ENCODE assay signal across 1 cellular context in the genomic region with DNA sequence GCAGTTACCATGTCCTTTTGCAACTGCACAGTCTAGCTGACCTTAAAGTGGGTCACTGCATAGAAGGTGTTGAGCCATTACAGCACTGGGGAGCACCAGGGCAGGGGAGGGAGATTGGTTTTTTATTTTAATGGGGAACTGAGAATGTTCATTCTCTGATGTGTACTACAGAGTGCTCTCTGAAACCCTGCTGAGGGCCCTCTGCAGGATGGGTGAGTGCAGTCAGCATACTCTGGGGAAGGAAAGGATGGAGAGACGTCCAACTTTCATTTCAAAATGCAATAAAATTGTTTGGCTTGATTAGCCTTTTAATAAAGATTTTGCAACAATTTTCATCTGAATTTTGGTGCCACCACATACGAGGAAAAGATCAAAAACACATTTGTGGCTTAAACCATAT.
TF ChIP-seq lines count a peak whose summit lies in the region.

No MANE protein-coding gene starts in this region.

TF ChIP-seq in GM23338, 12 proteins besides CTCF, POLR2A, EP300 and RAD21 (continued from another document):
- TF ChIP-seq, protein P1, sequence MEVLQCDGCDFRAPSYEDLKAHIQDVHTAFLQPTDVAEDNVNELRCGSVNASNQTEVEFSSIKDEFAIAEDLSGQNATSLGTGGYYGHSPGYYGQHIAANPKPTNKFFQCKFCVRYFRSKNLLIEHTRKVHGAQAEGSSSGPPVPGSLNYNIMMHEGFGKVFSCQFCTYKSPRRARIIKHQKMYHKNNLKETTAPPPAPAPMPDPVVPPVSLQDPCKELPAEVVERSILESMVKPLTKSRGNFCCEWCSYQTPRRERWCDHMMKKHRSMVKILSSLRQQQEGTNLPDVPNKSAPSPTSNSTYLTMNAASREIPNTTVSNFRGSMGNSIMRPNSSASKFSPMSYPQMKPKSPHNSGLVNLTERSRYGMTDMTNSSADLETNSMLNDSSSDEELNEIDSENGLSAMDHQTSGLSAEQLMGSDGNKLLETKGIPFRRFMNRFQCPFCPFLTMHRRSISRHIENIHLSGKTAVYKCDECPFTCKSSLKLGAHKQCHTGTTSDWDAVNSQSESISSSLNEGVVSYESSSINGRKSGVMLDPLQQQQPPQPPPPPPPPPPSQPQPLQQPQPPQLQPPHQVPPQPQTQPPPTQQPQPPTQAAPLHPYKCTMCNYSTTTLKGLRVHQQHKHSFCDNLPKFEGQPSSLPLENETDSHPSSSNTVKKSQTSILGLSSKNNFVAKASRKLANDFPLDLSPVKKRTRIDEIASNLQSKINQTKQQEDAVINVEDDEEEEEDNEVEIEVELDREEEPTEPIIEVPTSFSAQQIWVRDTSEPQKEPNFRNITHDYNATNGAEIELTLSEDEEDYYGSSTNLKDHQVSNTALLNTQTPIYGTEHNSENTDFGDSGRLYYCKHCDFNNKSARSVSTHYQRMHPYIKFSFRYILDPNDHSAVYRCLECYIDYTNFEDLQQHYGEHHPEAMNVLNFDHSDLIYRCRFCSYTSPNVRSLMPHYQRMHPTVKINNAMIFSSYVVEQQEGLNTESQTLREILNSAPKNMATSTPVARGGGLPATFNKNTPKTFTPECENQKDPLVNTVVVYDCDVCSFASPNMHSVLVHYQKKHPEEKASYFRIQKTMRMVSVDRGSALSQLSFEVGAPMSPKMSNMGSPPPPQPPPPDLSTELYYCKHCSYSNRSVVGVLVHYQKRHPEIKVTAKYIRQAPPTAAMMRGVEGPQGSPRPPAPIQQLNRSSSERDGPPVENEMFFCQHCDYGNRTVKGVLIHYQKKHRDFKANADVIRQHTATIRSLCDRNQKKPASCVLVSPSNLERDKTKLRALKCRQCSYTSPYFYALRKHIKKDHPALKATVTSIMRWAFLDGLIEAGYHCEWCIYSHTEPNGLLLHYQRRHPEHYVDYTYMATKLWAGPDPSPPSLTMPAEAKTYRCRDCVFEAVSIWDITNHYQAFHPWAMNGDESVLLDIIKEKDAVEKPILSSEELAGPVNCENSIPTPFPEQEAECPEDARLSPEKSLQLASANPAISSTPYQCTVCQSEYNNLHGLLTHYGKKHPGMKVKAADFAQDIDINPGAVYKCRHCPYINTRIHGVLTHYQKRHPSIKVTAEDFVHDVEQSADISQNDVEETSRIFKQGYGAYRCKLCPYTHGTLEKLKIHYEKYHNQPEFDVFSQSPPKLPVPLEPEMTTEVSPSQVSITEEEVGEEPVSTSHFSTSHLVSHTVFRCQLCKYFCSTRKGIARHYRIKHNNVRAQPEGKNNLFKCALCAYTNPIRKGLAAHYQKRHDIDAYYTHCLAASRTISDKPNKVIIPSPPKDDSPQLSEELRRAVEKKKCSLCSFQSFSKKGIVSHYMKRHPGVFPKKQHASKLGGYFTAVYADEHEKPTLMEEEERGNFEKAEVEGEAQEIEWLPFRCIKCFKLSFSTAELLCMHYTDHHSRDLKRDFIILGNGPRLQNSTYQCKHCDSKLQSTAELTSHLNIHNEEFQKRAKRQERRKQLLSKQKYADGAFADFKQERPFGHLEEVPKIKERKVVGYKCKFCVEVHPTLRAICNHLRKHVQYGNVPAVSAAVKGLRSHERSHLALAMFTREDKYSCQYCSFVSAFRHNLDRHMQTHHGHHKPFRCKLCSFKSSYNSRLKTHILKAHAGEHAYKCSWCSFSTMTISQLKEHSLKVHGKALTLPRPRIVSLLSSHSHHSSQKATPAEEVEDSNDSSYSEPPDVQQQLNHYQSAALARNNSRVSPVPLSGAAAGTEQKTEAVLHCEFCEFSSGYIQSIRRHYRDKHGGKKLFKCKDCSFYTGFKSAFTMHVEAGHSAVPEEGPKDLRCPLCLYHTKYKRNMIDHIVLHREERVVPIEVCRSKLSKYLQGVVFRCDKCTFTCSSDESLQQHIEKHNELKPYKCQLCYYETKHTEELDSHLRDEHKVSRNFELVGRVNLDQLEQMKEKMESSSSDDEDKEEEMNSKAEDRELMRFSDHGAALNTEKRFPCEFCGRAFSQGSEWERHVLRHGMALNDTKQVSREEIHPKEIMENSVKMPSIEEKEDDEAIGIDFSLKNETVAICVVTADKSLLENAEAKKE (CRISPR knock-in tag; IDR thresholded peaks at IDR 0.05), result no peak
- TF ChIP-seq ZNF331 (CRISPR knock-in tag; IDR thresholded peaks at IDR 0.05; ENCODE audit: low read depth), result no peak
- TF ChIP-seq EZH2 (IDR thresholded peaks at IDR 0.05; ENCODE audit: low read depth, unreplicated experiment), result no peak
- no peak for TF ChIP-seq ZNF114 (CRISPR knock-in tag; IDR thresholded peaks at IDR 0.05)
- no peak for TF ChIP-seq POLR2AphosphoS5 (IDR thresholded peaks at IDR 0.05; ENCODE audit: low read depth)
- TF ChIP-seq, protein P2, sequence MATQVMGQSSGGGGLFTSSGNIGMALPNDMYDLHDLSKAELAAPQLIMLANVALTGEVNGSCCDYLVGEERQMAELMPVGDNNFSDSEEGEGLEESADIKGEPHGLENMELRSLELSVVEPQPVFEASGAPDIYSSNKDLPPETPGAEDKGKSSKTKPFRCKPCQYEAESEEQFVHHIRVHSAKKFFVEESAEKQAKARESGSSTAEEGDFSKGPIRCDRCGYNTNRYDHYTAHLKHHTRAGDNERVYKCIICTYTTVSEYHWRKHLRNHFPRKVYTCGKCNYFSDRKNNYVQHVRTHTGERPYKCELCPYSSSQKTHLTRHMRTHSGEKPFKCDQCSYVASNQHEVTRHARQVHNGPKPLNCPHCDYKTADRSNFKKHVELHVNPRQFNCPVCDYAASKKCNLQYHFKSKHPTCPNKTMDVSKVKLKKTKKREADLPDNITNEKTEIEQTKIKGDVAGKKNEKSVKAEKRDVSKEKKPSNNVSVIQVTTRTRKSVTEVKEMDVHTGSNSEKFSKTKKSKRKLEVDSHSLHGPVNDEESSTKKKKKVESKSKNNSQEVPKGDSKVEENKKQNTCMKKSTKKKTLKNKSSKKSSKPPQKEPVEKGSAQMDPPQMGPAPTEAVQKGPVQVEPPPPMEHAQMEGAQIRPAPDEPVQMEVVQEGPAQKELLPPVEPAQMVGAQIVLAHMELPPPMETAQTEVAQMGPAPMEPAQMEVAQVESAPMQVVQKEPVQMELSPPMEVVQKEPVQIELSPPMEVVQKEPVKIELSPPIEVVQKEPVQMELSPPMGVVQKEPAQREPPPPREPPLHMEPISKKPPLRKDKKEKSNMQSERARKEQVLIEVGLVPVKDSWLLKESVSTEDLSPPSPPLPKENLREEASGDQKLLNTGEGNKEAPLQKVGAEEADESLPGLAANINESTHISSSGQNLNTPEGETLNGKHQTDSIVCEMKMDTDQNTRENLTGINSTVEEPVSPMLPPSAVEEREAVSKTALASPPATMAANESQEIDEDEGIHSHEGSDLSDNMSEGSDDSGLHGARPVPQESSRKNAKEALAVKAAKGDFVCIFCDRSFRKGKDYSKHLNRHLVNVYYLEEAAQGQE (IDR thresholded peaks at IDR 0.05; ENCODE audit: unreplicated experiment), result no peak
- TF ChIP-seq NANOG (IDR thresholded peaks at IDR 0.05; ENCODE audit: borderline replicate concordance), result no peak
- TF ChIP-seq CREB1 (CRISPR knock-in tag; IDR thresholded peaks at IDR 0.05; ENCODE audit: low read depth), result no peak
- TF ChIP-seq EZH2phosphoT487 (IDR thresholded peaks at IDR 0.05; ENCODE audit: unreplicated experiment), result no peak
